In genomic region chr22:23840026-23840425, GRCh38 we compare ENCODE assay signal across 1 cellular context.
TF ChIP-seq lines count a peak whose summit lies in the region.

No MANE protein-coding gene starts in this region.

TF ChIP-seq in HepG2, 621 proteins besides CTCF, POLR2A, EP300 and RAD21:
- no peak for TF ChIP-seq ZFX (CRISPR knock-in tag; IDR thresholded peaks at IDR 0.05; ENCODE audit: low read depth)
- no peak for TF ChIP-seq ZNF121 (CRISPR knock-in tag; IDR thresholded peaks at IDR 0.05)
- TF ChIP-seq ZNF256 (CRISPR knock-in tag; conservative IDR thresholded peaks at IDR 0.05): no peak
- TF ChIP-seq U2AF2 (IDR thresholded peaks at IDR 0.05; ENCODE audit: low read depth, low read length): no peak
- no peak for TF ChIP-seq ETV5 (CRISPR knock-in tag; IDR thresholded peaks at IDR 0.05; ENCODE audit: borderline replicate concordance)
- no peak for TF ChIP-seq IKZF5 (CRISPR knock-in tag; IDR thresholded peaks at IDR 0.05)
- no peak for TF ChIP-seq ZNF710 (CRISPR knock-in tag; IDR thresholded peaks at IDR 0.05; ENCODE audit: borderline replicate concordance)
- no peak for TF ChIP-seq ZNF414 (CRISPR knock-in tag; IDR thresholded peaks at IDR 0.05)
- no peak for TF ChIP-seq HMG20B (CRISPR knock-in tag; conservative IDR thresholded peaks at IDR 0.05)
- no peak for TF ChIP-seq ZBTB20 (CRISPR knock-in tag; IDR thresholded peaks at IDR 0.05; ENCODE audit: borderline replicate concordance, low read depth)
- TF ChIP-seq EED (CRISPR knock-in tag; IDR thresholded peaks at IDR 0.05): no peak
- no peak for TF ChIP-seq PREB (CRISPR knock-in tag; IDR thresholded peaks at IDR 0.05)
- TF ChIP-seq HIVEP1 (CRISPR knock-in tag; IDR thresholded peaks at IDR 0.05): no peak
